In the genomic region with DNA sequence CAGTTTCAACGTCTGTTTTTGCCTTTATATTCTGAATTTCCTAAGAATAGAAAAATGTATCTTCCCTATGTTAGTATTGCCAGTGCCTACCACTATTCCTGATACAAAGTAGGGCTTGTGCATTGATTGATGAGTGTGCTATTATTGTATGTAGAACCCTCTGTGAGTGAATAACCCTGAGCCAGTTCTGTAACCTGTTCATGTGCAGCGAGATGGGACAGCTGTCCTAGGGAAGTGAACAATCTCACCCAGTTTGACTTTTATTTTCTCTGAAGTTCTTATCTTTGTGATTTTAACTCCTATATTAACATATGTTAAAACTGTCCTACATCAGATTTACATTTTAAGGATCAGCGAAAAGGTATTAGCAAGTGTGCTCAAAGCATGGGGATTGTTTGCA, we compare ENCODE assay signal across 11 cellular contexts.
A peak's percentile ranks its signal among the peaks of the same experiment; 100 is the strongest.
DNase-seq lines count a peak whose midpoint lies in the region; ATAC-seq lines count a peak whose summit lies in the region.
"Had no signal": no experiment of that assay in that cellular context is flagged by ENCODE, and none has a peak within 500 bp of the region (broad histone marks: within the 10 kb centered on the region; RNA-seq: fewer than 3 reads in every experiment).

No MANE protein-coding gene starts in this region.

- peak overlapping the region in 7 of 11 experiments; percentile 30 to 53 (median 43); a peak in 10 of 22 replicates for H3K27ac ChIP-seq in BLaER1 treated with 17β-estradiol and CSF1 and Interleukin-3, amounts not matched to agents 10 nM and 100 nM
- H3K27ac ChIP-seq in Karpas-422 (ENCODE audit: low read length), result peak overlapping the region; percentile 58
- no peak overlapping the region for H3K27ac ChIP-seq in CD8-positive, alpha-beta memory T cell (ENCODE audit: low read depth, low read length)

- DNase-seq in Karpas-422, result peak; percentile 73
- DNase-seq in naive B cell, result no peak
- no peak for DNase-seq in stimulated activated CD4-positive, alpha-beta T cell treated with anti-CD3 and anti-CD28 coated beads, Interleukin-15, amount 100 ng/mL, for 24 hours
- DNase-seq in CD8-positive, alpha-beta memory T cell, result no peak
- DNase-seq: NCI-H2029 treated with DMSO at 0.1 percent for 48 hours, NCI-H510A treated with DMSO at 0.1 percent for 48 hours, SHP77 treated with DMSO at 0.1 percent for 48 hours had no signal

- ATAC-seq in naive B cell (ENCODE audit: low read depth in 2 of 2), result peak; percentile 48 to 60
- ATAC-seq in HG02884 (IDR thresholded peaks at IDR 0.05; ENCODE audit: unreplicated experiment), result no peak
- no peak for ATAC-seq in HG02852 (IDR thresholded peaks at IDR 0.05; ENCODE audit: unreplicated experiment)

- intact Hi-C loops in dendritic cell treated with granulocyte-macrophage colony-stimulating factor and Interleukin-4, amounts not matched to agents 40 ng/mL and 50 ng/mL, for 4 days (cut with micrococcal nuclease), result no loop called here

- POLR2A ChIA-PET in CD8-positive, alpha-beta memory T cell (lab: Charles Lee), result no interaction called here

- no peaks in the 10 kb centered on the region for H3K9me2 ChIP-seq in Karpas-422 (replicated peaks; ENCODE audit: insufficient read depth, low read length)

- H3K9me3 Mint-ChIP-seq in dendritic cell treated with granulocyte-macrophage colony-stimulating factor and Interleukin-4, amounts not matched to agents 40 ng/mL and 50 ng/mL, for 4 days, result no peaks in the 10 kb centered on the region
- peaks cover 0 to 4% (median 0%) of the 10 kb centered on the region in 7 donors for H3K9me3 Mint-ChIP-seq in naive B cell
- no peaks in the 10 kb centered on the region for H3K9me3 Mint-ChIP-seq in CD8-positive, alpha-beta memory T cell

- H3K4me3 Mint-ChIP-seq in dendritic cell treated with granulocyte-macrophage colony-stimulating factor and Interleukin-4, amounts not matched to agents 40 ng/mL and 50 ng/mL, for 4 days, result no peak overlapping the region
- H3K4me3 Mint-ChIP-seq in naive B cell, result no peak overlapping the region
- no peak overlapping the region for H3K4me3 Mint-ChIP-seq in CD8-positive, alpha-beta memory T cell

- H3K4me2 ChIP-seq in BLaER1 treated with 17β-estradiol and CSF1 and Interleukin-3, amounts not matched to agents 10 nM and 100 nM, result peak overlapping the region; percentile 47 to 71 (median 59)
- H3K4me2 ChIP-seq in Karpas-422 (ENCODE audit: low read depth, low read length, poor library complexity, severe bottlenecking), result peak overlapping the region; percentile 47

- peaks cover 39 to 72% (median 54%) of the 10 kb centered on the region in 10 experiments for H3K4me1 ChIP-seq in BLaER1 treated with 17β-estradiol and CSF1 and Interleukin-3, amounts not matched to agents 10 nM and 100 nM
- H3K4me1 ChIP-seq in Karpas-422 (ENCODE audit: low read length), result peaks cover 28% of the 10 kb centered on the region
- no peaks in the 10 kb centered on the region for H3K4me1 ChIP-seq in CD8-positive, alpha-beta memory T cell (ENCODE audit: insufficient read depth, low read length)

- H2AFZ ChIP-seq in Karpas-422 (ENCODE audit: low read length), result no peak overlapping the region

- H3K9me3 ChIP-seq in BLaER1 treated with 17β-estradiol and CSF1 and Interleukin-3, amounts not matched to agents 10 nM and 100 nM (replicated peaks in 1 of 11), result peaks cover 0 to 14% (median 6%) of the 10 kb centered on the region in 11 experiments; a peak in 9 of 22 replicates
- H3K9me3 ChIP-seq in Karpas-422 (ENCODE audit: low read length), result no peaks in the 10 kb centered on the region
- no peaks in the 10 kb centered on the region for H3K9me3 ChIP-seq in CD8-positive, alpha-beta memory T cell (ENCODE audit: low read length)

- no peaks in the 10 kb centered on the region for H3K27me3 ChIP-seq in BLaER1 treated with 17β-estradiol and CSF1 and Interleukin-3, amounts not matched to agents 10 nM and 100 nM
- no peaks in the 10 kb centered on the region for H3K27me3 ChIP-seq in Karpas-422 (ENCODE audit: low read length)
- no peaks in the 10 kb centered on the region for H3K27me3 ChIP-seq in CD8-positive, alpha-beta memory T cell (ENCODE audit: insufficient read depth, low read length, poor library complexity, severe bottlenecking)

- H4K20me1 ChIP-seq in BLaER1 treated with 17β-estradiol and CSF1 and Interleukin-3, amounts not matched to agents 10 nM and 100 nM, result no peaks in the 10 kb centered on the region
- no peaks in the 10 kb centered on the region for H4K20me1 ChIP-seq in Karpas-422 (ENCODE audit: insufficient read depth, low read depth, low read length)

- CTCF ChIA-PET in CD8-positive, alpha-beta memory T cell (lab: Charles Lee), result no interaction called here

- H3K79me2 ChIP-seq in Karpas-422 (ENCODE audit: low read length), result no peaks in the 10 kb centered on the region

- H3K9ac ChIP-seq in BLaER1 treated with 17β-estradiol and CSF1 and Interleukin-3, amounts not matched to agents 10 nM and 100 nM, result peak overlapping the region in 4 of 11 experiments; percentile 2 to 54 (median 28); a peak in 3 of 22 replicates
- peak overlapping the region; percentile 18; the same call in 1 of the 2 replicates for H3K9ac ChIP-seq in Karpas-422 (ENCODE audit: low read length)

- peaks cover 52% of the 10 kb centered on the region for H3K4me1 Mint-ChIP-seq in dendritic cell treated with granulocyte-macrophage colony-stimulating factor and Interleukin-4, amounts not matched to agents 40 ng/mL and 50 ng/mL, for 4 days (ENCODE audit: low read depth)
- H3K4me1 Mint-ChIP-seq in naive B cell, result peaks cover 13 to 22% (median 22%) of the 10 kb centered on the region in 3 donors
- H3K4me1 Mint-ChIP-seq in CD8-positive, alpha-beta memory T cell, result peaks cover 2 to 5% (median 4%) of the 10 kb centered on the region in 3 donors

- no peak overlapping the region for H3K4me3 ChIP-seq in BLaER1 treated with 17β-estradiol and CSF1 and Interleukin-3, amounts not matched to agents 10 nM and 100 nM
- H3K4me3 ChIP-seq in Karpas-422 (ENCODE audit: low read length), result no peak overlapping the region
- H3K4me3 ChIP-seq in CD8-positive, alpha-beta memory T cell (ENCODE audit: low read length), result no peak overlapping the region

- no peaks in the 10 kb centered on the region for H3K27me3 Mint-ChIP-seq in dendritic cell treated with granulocyte-macrophage colony-stimulating factor and Interleukin-4, amounts not matched to agents 40 ng/mL and 50 ng/mL, for 4 days
- H3K27me3 Mint-ChIP-seq in naive B cell, result no peaks in the 10 kb centered on the region
- peaks cover 0 to 2% of the 10 kb centered on the region in 2 donors for H3K27me3 Mint-ChIP-seq in CD8-positive, alpha-beta memory T cell

- H3K36me3 ChIP-seq in BLaER1 treated with 17β-estradiol and CSF1 and Interleukin-3, amounts not matched to agents 10 nM and 100 nM, result no peaks in the 10 kb centered on the region
- H3K36me3 ChIP-seq in Karpas-422 (ENCODE audit: insufficient read depth, low read length), result no peaks in the 10 kb centered on the region
- no peaks in the 10 kb centered on the region for H3K36me3 ChIP-seq in CD8-positive, alpha-beta memory T cell (ENCODE audit: insufficient read depth, low read length)

- H3K36me3 Mint-ChIP-seq in dendritic cell treated with granulocyte-macrophage colony-stimulating factor and Interleukin-4, amounts not matched to agents 40 ng/mL and 50 ng/mL, for 4 days (ENCODE audit: low read depth), result no peaks in the 10 kb centered on the region
- H3K36me3 Mint-ChIP-seq in naive B cell, result no peaks in the 10 kb centered on the region
- no peaks in the 10 kb centered on the region for H3K36me3 Mint-ChIP-seq in CD8-positive, alpha-beta memory T cell

- peak overlapping the region; percentile 25 for H3K27ac Mint-ChIP-seq in dendritic cell treated with granulocyte-macrophage colony-stimulating factor and Interleukin-4, amounts not matched to agents 40 ng/mL and 50 ng/mL, for 4 days
- H3K27ac Mint-ChIP-seq in naive B cell, result no peak overlapping the region
- no peak overlapping the region for H3K27ac Mint-ChIP-seq in CD8-positive, alpha-beta memory T cell

Comparison
In these comparisons a context has a peak if more than half of its experiments do, and no peak if none do; other contexts are left out.
1. ATAC-seq: peak in naive B cell (2 of 2); none in HG02884 (single experiment) and HG02852 (single experiment).